Comparison of ENCODE assay signal across 8 cellular contexts in genomic region chrX:70444326-70445196, GRCh38. TPM values are rescaled to one million over a fixed set of nuclear protein-coding genes. Genes with fewer than 3 reads are reported as not detected.
DNase-seq lines count a peak whose midpoint lies in the region; ATAC-seq and TF ChIP-seq lines count a peak whose summit lies in the region.

TSS of gene DLG3 (plus strand) at chrX:70444835. CDS start at chrX:70445202, 367 bp downstream.

- H3K4me3 Mint-ChIP-seq in naive B cell: peak within 1 kb of the TSS; percentile 45 to 88 (median 68)

- H3K27me3 ChIP-seq in H7 (ENCODE audit: control insufficient read depth, insufficient read depth, low read length): peaks cover 11% of the 10 kb centered on the region

- peaks cover 0 to 5% (median 3%) of the 10 kb centered on the region in 3 donors for H3K4me1 Mint-ChIP-seq in naive B cell

- peak; percentile 64 for DNase-seq in AG20443 (ENCODE audit: low spot score)
- peak; percentile 89 for DNase-seq in H7
- peak; percentile 32 for DNase-seq in epithelial cell of esophagus (ENCODE audit: low read depth)
- DNase-seq in naive B cell: no peak
- no peak for DNase-seq in HUDEP-2 (lab: John Stamatoyannopoulos, UW; ENCODE audit: unreplicated experiment in 76 of 76)

- no peaks in the 10 kb centered on the region for H3K36me3 Mint-ChIP-seq in naive B cell

- peaks cover 0 to 7% (median 0%) of the 10 kb centered on the region in 7 donors for H3K9me3 Mint-ChIP-seq in naive B cell

- peak within 1 kb of the TSS; percentile 12; the same call in 1 of the 2 replicates for H3K4me3 ChIP-seq in H7 (ENCODE audit: insufficient read depth, low read depth, low read length)
- no peak within 1 kb of the TSS for H3K4me3 ChIP-seq in epithelial cell of esophagus (ENCODE audit: low read length)

- peak within 1 kb of the TSS in 1 of 6 donors; percentile 72 for H3K27ac Mint-ChIP-seq in naive B cell

- no peak for TF ChIP-seq CTCF in epithelial cell of esophagus (IDR thresholded peaks at IDR 0.05; ENCODE audit: insufficient read depth, low read depth, low read length, missing control alignments)

- ATAC-seq in SK-N-SH treated with all-trans-retinoic acid at 6 μM for 48 hours (peak; percentile 92), naive B cell (ENCODE audit: low read depth in 2 of 2) (peak; percentile 38 to 64), GM19035 (IDR thresholded peaks at IDR 0.05; ENCODE audit: unreplicated experiment) (no peak), GM19395 (IDR thresholded peaks at IDR 0.05; ENCODE audit: unreplicated experiment) (no peak)

- no peaks in the 10 kb centered on the region for H3K36me3 ChIP-seq in H7 (replicated peaks; ENCODE audit: control insufficient read depth, insufficient read depth, low read length)

- H3K27me3 Mint-ChIP-seq in naive B cell: peaks cover 34 to 52% (median 44%) of the 10 kb centered on the region in 3 donors

TF ChIP-seq in SK-N-SH treated with all-trans-retinoic acid at 6 μM for 48 hours, 23 proteins besides CTCF, POLR2A, EP300 and RAD21:
- TF ChIP-seq TOX (CRISPR knock-in tag; IDR thresholded peaks at IDR 0.05; ENCODE audit: borderline replicate concordance) (no peak), ZC3H10 (CRISPR knock-in tag; IDR thresholded peaks at IDR 0.05) (no peak), CSRNP3 (CRISPR knock-in tag; IDR thresholded peaks at IDR 0.05) (no peak)
TF ChIP-seq in SK-N-SH treated with all-trans-retinoic acid at 6 μM for 48 hours: peak in this region for 0.

RNA-seq across cellular contexts. Expression of gene DLG3, which starts in this region (rescaled TPM):
- 31.5 and 42.3 TPM in 2 replicates for total RNA-seq in H7 (2014; rRNA removed; shearing (Covaris generic))
- polyA plus RNA-seq in naive B cell (ENCODE audit: low read depth in 6 of 6): 1 to 10 TPM; 2.1 to 5.0 (median 3.2) TPM

Comparison
In these comparisons a context has a peak if more than half of its experiments do, and no peak if none do; other contexts are left out.
1. DNase-seq: peak in AG20443 (single experiment), H7 (single experiment) and epithelial cell of esophagus (single experiment); none in naive B cell (single experiment) and HUDEP-2 (0 of 76).
2. ATAC-seq: peak in SK-N-SH treated with all-trans-retinoic acid at 6 μM for 48 hours (single experiment) and naive B cell (2 of 2); none in GM19035 (single experiment) and GM19395 (single experiment).